In the genomic region with DNA sequence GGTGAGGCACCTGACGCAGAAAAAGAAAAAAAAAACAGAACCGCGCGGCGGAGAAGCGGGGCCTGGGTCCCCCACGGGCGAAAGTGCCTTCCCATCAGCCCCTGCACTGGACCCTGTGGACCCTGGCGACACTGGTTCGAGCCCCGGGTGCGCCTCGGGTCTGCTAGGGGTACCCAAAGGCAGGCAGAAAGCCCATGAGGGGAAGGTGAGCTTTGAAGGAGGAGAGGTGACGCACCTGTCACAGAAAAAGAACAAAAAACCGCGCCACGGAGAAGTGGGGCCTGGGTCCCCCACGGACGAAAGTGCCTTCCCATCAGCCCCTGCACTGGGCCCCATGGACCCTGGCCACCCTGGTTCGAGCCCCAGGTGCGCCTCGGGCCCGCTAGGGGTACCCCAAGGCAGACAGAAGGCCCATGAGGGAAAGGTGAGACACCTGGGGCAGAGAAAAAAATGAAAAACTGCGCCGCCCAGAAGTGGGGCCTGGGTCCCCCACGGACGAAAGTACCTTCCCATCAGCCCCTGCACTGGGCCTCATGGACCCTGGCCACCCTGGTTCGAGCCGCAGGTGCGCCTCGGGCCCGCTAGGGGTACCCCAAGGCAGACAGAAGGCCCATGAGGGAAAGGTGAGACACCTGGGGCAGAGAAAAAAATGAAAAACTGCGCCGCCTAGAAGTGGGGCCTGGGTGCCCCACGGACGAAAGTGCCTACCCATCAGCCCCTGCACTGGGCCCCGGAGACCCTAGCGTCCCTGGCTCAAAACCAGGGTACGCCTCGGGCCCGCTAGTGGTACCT, we compare ENCODE assay signal across 6 cellular contexts.
"Had no signal": no experiment of that assay in that cellular context is flagged by ENCODE, and none has a peak within 500 bp of the region (broad histone marks: within the 10 kb centered on the region; RNA-seq: fewer than 3 reads in every experiment).

No MANE protein-coding gene starts in this region.

- H3K4me2 ChIP-seq: GM23338 had no signal

- DNase-seq: H9, HCEC 1CT had no signal

- H3K4me3 ChIP-seq: GM23338 had no signal

- H2AFZ ChIP-seq: GM23338 had no signal

- FAIRE-seq: H1, H54, HTR-8/SVneo had no signal

- ATAC-seq: GM23338 had no signal
